4 cellular contexts compared by ENCODE assay signal in the genomic region with DNA sequence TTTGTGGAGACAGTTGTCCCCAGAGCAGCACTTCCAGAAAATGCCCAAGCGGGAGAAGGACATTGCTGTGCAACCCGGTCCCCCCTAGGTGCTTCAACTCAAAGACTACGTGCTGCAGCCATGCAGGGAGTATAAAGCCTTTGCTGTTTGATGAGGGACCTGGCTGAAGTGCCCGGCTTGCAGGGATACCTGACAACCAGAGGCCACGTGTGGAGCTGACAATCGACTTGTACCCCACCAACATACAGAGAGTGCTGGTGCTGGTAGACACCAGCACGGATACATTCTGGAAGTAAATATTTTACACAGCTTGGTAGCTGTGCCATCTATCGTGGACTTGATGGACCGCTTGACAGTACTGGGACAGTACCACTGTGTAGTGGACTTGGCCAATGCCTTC.
"Had no signal": no experiment of that assay in that cellular context is flagged by ENCODE, and none has a peak within 500 bp of the region (broad histone marks: within the 10 kb centered on the region; RNA-seq: fewer than 3 reads in every experiment).

No MANE protein-coding gene starts in this region.

- H3K4me3 ChIP-seq: GM23338 had no signal

- ATAC-seq: GM23338 had no signal

- H3K4me3 Mint-ChIP-seq: GM23338, H9 had no signal

- H3K27ac Mint-ChIP-seq: GM23338, H9 had no signal

- DNase-seq: H9, HCEC 1CT, IMR-90 had no signal
